Comparison of ENCODE assay signal across 31 cellular contexts in the genomic region with DNA sequence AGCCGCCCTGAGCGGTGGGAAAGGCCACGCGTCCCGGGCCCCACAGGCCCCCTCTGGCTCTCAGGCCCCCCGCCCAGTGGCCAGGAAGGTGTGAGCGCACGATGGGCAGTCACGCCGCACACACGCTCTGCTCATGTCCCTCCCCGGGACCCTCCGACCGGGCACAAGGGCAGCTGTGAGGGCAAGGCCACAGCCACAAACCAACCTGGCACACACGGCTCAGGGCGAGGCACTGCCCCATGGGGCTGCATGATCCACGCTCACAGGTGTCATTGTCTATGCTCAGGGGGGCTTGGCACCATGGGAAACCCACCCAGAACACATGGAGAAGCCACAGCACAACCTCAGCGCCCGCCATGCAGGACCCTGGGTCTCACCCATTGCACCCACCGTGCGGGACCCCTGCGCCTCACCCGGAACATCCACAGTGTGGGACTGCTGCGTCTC.
"Had no signal": no experiment of that assay in that cellular context is flagged by ENCODE, and none has a peak within 500 bp of the region (broad histone marks: within the 10 kb centered on the region; RNA-seq: fewer than 3 reads in every experiment).

No MANE protein-coding gene starts in this region.

- H3K27ac Mint-ChIP-seq: activated B cell treated with CpG ODN at 0.5 μM for 24 hours; activated CD4-positive, alpha-beta T cell treated with anti-CD3 and anti-CD28 coated beads, Interleukin-2, amount 10 ng/mL, durations not matched to agents 24 days and 14 days; activated CD8-positive, alpha-beta memory T cell treated with anti-CD3 and anti-CD28 coated beads, Interleukin-2, amount 10 ng/mL, durations not matched to agents 7 days and 5 days; activated naive CD4-positive, alpha-beta T cell treated with anti-CD3 and anti-CD28 coated beads, Interleukin-2, amount 50 U/mL, for 72 hours; activated naive CD8-positive, alpha-beta T cell treated with anti-CD3 and anti-CD28 coated beads, Interleukin-2, amount 50 U/mL, for 24 hours; activated T-cell treated with anti-CD3 and anti-CD28 coated beads, Interleukin-2, amount 50 U/mL, for 24 hours; activated T-helper 1 cell treated with anti-CD3 and anti-CD28 coated beads, Interleukin-12 subunit alpha, Interleukin-12 subunit beta, Interleukin-2, Interleukin-4 antibody, amounts not matched to agents 30 ng/mL and 10 ng/mL and 1 ng/mL, durations not matched to agents 14 hours and 24 hours and 36 hours; brain; IgD-negative memory B cell; T-cell had no signal

- H3K27me3 Mint-ChIP-seq: activated B cell treated with CpG ODN at 0.5 μM for 24 hours; activated CD4-positive, alpha-beta T cell treated with anti-CD3 and anti-CD28 coated beads, Interleukin-2, amount 10 ng/mL, durations not matched to agents 24 days and 14 days; activated CD8-positive, alpha-beta memory T cell treated with anti-CD3 and anti-CD28 coated beads, Interleukin-2, amount 10 ng/mL, durations not matched to agents 7 days and 5 days; activated naive CD8-positive, alpha-beta T cell treated with anti-CD3 and anti-CD28 coated beads, Interleukin-2, amount 50 U/mL, for 24 hours; activated T-cell treated with anti-CD3 and anti-CD28 coated beads, Interleukin-2, amount 50 U/mL, for 24 hours; brain; IgD-negative memory B cell; T-cell had no signal

- DNase-seq: activated B cell treated with CpG ODN at 0.5 μM for 24 hours; activated CD4-positive, alpha-beta T cell treated with anti-CD3 and anti-CD28 coated beads for 1 hour; activated CD4-positive, alpha-beta T cell treated with anti-CD3 and anti-CD28 coated beads, Interleukin-2, amount 10 ng/mL, durations not matched to agents 24 days and 14 days; activated CD4-positive, alpha-beta T cell treated with anti-CD3 and anti-CD28 coated beads, Interleukin-2, amount 50 U/mL, for 48 hours; activated CD8-positive, alpha-beta memory T cell treated with anti-CD3 and anti-CD28 coated beads, Interleukin-2, amount 10 ng/mL, durations not matched to agents 7 days and 5 days; activated effector memory CD4-positive, alpha-beta T cell treated with Interleukin-2 at 50 U/mL for 16 hours; activated naive CD4-positive, alpha-beta T cell; activated naive CD8-positive, alpha-beta T cell treated with anti-CD3 and anti-CD28 coated beads, Interleukin-2, amount 50 U/mL, for 24 hours; activated T-cell treated with anti-CD3 and anti-CD28 coated beads, Interleukin-2, amount 50 U/mL, for 24 hours; amygdala; MV-4-11; NCI-H1092 treated with DMSO at 0.1 percent for 48 hours; NCI-H1417 treated with DMSO at 0.1 percent for 48 hours; NCI-H1694; NCI-H2029; NCI-H2107; NCI-H2171 treated with DMSO at 0.1 percent for 48 hours; NCI-H226; NCI-H526; NCI-H774; SHP77 treated with DMSO at 0.1 percent for 48 hours; T-cell; T-helper 2 cell; T1000 had no signal

- H3K4me1 Mint-ChIP-seq: activated B cell treated with CpG ODN at 0.5 μM for 24 hours; activated CD4-positive, alpha-beta T cell treated with anti-CD3 and anti-CD28 coated beads, Interleukin-2, amount 10 ng/mL, durations not matched to agents 24 days and 14 days; activated CD8-positive, alpha-beta memory T cell treated with anti-CD3 and anti-CD28 coated beads, Interleukin-2, amount 10 ng/mL, durations not matched to agents 7 days and 5 days; activated naive CD8-positive, alpha-beta T cell treated with anti-CD3 and anti-CD28 coated beads, Interleukin-2, amount 50 U/mL, for 24 hours; brain; IgD-negative memory B cell; T-cell had no signal

- H3K9me3 Mint-ChIP-seq: activated B cell treated with CpG ODN at 0.5 μM for 24 hours; activated CD4-positive, alpha-beta T cell treated with anti-CD3 and anti-CD28 coated beads, Interleukin-2, amount 10 ng/mL, durations not matched to agents 24 days and 14 days; activated naive CD4-positive, alpha-beta T cell treated with anti-CD3 and anti-CD28 coated beads, Interleukin-2, amount 50 U/mL, for 72 hours; activated naive CD8-positive, alpha-beta T cell treated with anti-CD3 and anti-CD28 coated beads, Interleukin-2, amount 50 U/mL, for 24 hours; activated T-cell treated with anti-CD3 and anti-CD28 coated beads, Interleukin-2, amount 50 U/mL, for 24 hours; activated T-helper 1 cell treated with anti-CD3 and anti-CD28 coated beads, Interleukin-12 subunit alpha, Interleukin-12 subunit beta, Interleukin-2, Interleukin-4 antibody, amounts not matched to agents 30 ng/mL and 10 ng/mL and 1 ng/mL, durations not matched to agents 14 hours and 24 hours and 36 hours; brain; IgD-negative memory B cell; T-cell had no signal

- H3K4me3 Mint-ChIP-seq: activated B cell treated with CpG ODN at 0.5 μM for 24 hours; activated CD4-positive, alpha-beta T cell treated with anti-CD3 and anti-CD28 coated beads, Interleukin-2, amount 10 ng/mL, durations not matched to agents 24 days and 14 days; activated CD8-positive, alpha-beta memory T cell treated with anti-CD3 and anti-CD28 coated beads, Interleukin-2, amount 10 ng/mL, durations not matched to agents 7 days and 5 days; activated naive CD8-positive, alpha-beta T cell treated with anti-CD3 and anti-CD28 coated beads, Interleukin-2, amount 50 U/mL, for 24 hours; activated T-cell treated with anti-CD3 and anti-CD28 coated beads, Interleukin-2, amount 50 U/mL, for 24 hours; activated T-helper 1 cell treated with anti-CD3 and anti-CD28 coated beads, Interleukin-12 subunit alpha, Interleukin-12 subunit beta, Interleukin-2, Interleukin-4 antibody, amounts not matched to agents 30 ng/mL and 10 ng/mL and 1 ng/mL, durations not matched to agents 14 hours and 24 hours and 36 hours; brain; IgD-negative memory B cell; T-cell had no signal

- H3K27ac ChIP-seq: KMS-11, RWPE1 had no signal

- H3K36me3 Mint-ChIP-seq: activated CD8-positive, alpha-beta memory T cell treated with anti-CD3 and anti-CD28 coated beads, Interleukin-2, amount 10 ng/mL, durations not matched to agents 7 days and 5 days; activated naive CD4-positive, alpha-beta T cell treated with anti-CD3 and anti-CD28 coated beads, Interleukin-2, amount 50 U/mL, for 72 hours; brain; T-cell had no signal

- ATAC-seq: activated CD8-positive, alpha-beta memory T cell treated with anti-CD3 and anti-CD28 coated beads, Interleukin-2, amount 10 ng/mL, durations not matched to agents 7 days and 5 days; activated naive CD4-positive, alpha-beta T cell treated with anti-CD3 and anti-CD28 coated beads, Interleukin-2, amount 50 U/mL, for 72 hours; activated naive CD8-positive, alpha-beta T cell treated with anti-CD3 and anti-CD28 coated beads, Interleukin-2, amount 50 U/mL, for 24 hours; Panc1; T-cell had no signal
